8 cellular contexts compared by ENCODE assay signal in the genomic region with DNA sequence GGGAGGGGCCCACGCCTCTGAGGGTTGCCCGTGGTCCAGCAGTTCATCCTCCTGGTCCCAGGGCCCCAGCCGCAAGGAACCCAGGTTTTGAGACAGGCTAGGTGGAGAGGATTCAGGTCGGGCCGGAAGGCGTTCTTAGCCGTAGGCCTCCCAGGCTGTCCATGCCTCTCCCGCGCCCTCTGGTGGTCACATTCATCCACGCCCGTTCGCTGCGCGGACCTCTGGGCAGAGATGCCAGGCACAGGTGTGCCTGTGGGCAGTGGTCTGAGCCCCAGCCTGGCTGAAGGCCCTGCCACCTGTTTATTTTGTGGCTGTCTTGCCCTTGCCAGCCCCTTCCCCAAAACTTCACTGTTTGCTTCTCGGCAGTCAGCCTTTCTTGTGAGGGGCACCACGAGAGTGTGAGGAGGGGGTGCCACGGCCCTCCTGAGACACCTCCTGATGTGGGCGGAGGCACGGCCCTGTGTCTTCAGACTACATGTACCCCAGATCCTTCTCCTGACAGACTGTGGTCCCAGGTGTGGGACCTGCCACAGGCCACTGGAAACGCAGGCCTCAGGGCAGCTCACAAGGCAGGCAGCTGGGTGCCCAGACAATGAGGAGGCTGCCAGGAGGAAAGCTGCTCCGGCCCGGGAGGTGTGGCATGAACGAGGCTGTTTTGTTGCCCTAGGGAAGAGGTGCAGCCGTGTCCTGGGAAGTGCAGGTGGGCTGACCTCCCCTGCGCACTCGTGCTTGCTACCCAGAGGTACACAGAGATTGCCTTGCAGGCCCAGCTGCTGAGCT. TPM values are rescaled to one million over a fixed set of nuclear protein-coding genes. Genes with fewer than 3 reads are reported as not detected.
DNase-seq lines count a peak whose midpoint lies in the region; ATAC-seq and TF ChIP-seq lines count a peak whose summit lies in the region.

No MANE protein-coding gene starts in this region.

- H3K36me3 ChIP-seq in neutrophil, result peaks cover 65% of the 10 kb centered on the region

- DNase-seq in DMS53 (lab: John Stamatoyannopoulos, UW), result peak; percentile 95
- peak; percentile 98 for DNase-seq in HuH-7.5 (ENCODE audit: low spot score)
- peak; percentile 43 for DNase-seq in RPMI7951 (ENCODE audit: low read depth)
- DNase-seq in activated T-helper 1 cell treated with anti-CD3 and anti-CD28 coated beads, Interleukin-2, amount 50 U/mL, for 16 hours (ENCODE audit: low read depth in 1 of 2, low spot score in 1 of 2), result peak; percentile 76 to 88
- DNase-seq in fibroblast of the aortic adventitia (ENCODE audit: low read depth), result peak; percentile 77
- peak; percentile 42 for DNase-seq in stromal cell of bone marrow (ENCODE audit: low read depth)

- no peaks in the 10 kb centered on the region for H3K27me3 ChIP-seq in neutrophil

- H3K4me3 ChIP-seq in fibroblast of the aortic adventitia (ENCODE audit: low read depth, low read length) (no peak overlapping the region), neutrophil (ENCODE audit: low read depth in 1 of 2, low read length in 1 of 2) (no peak overlapping the region)

- no peak for ATAC-seq in HG03280 (IDR thresholded peaks at IDR 0.05; ENCODE audit: unreplicated experiment)

- no peaks in the 10 kb centered on the region for H3K9me3 ChIP-seq in neutrophil

- peaks cover 14 to 24% of the 10 kb centered on the region in 2 experiments for H3K4me1 ChIP-seq in neutrophil (ENCODE audit: control insufficient read depth in 1 of 2, insufficient read depth in 1 of 2, low read depth in 1 of 2, low read length in 1 of 2)

- peak overlapping the region; percentile 59 for H3K27ac ChIP-seq in neutrophil

- TF ChIP-seq CTCF in fibroblast of the aortic adventitia (IDR thresholded peaks at IDR 0.05; ENCODE audit: insufficient read depth, low read length) (peak; percentile 95), neutrophil (IDR thresholded peaks at IDR 0.05) (peak; percentile 86)

RNA-seq across cellular contexts. Expression of a gene that starts 5.0 kb away (rescaled TPM):
- total RNA-seq in RPMI7951 (2014; rRNA removed; shearing (Covaris generic)), result 1.2 and 2.6 TPM in 2 replicates
- 8.7 and 32.2 TPM in 2 replicates for total RNA-seq in fibroblast of the aortic adventitia (ENCODE audit: low replicate concordance)

RNA-seq across cellular contexts. Expression of a gene that starts 54.2 kb away (rescaled TPM):
- not detected in 2 replicates for total RNA-seq in RPMI7951 (2014; rRNA removed; shearing (Covaris generic))
- not detected in 2 replicates for total RNA-seq in fibroblast of the aortic adventitia (ENCODE audit: low replicate concordance)

Comparison
In these comparisons a context has a peak if more than half of its experiments do, and no peak if none do; other contexts are left out.
1. DNase-seq: peak in every context shown above with its lines; median percentile 98 in HuH-7.5; 95 in DMS53; 82 in activated T-helper 1 cell treated with anti-CD3 and anti-CD28 coated beads, Interleukin-2, amount 50 U/mL, for 16 hours; 77 in fibroblast of the aortic adventitia; 43 in RPMI7951; 42 in stromal cell of bone marrow.